ENCODE assay signal across 8 cellular contexts in the genomic region with DNA sequence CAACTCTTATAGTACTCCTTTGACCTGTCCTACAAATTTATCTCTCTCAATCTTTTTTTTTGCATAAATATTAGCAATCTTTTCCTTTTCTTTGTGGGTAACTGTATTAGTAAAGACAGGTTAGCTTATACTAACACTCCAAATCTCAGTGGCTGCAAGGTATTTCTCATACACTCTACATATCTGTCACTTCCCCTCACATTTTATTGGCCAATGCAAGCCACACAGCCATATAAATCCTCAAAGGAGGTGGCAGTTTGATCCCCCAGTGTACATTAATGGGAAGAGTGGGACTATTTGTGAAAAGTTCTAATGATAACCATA. TPM values are rescaled to one million over a fixed set of nuclear protein-coding genes. Genes with fewer than 3 reads are reported as not detected.
DNase-seq lines count a peak whose midpoint lies in the region; ATAC-seq and TF ChIP-seq lines count a peak whose summit lies in the region.

No MANE protein-coding gene starts in this region.

- H3K36me3 ChIP-seq in mucosa of descending colon (ENCODE audit: low read depth) = no peaks in the 10 kb centered on the region
- no peaks in the 10 kb centered on the region for H3K36me3 ChIP-seq in WERI-Rb-1

- no peak overlapping the region for H3K27ac Mint-ChIP-seq in activated CD4-positive, alpha-beta memory T cell treated with anti-CD3 and anti-CD28 coated beads for 36 hours
- no peak overlapping the region for H3K27ac Mint-ChIP-seq in WTC11

- no peaks in the 10 kb centered on the region for H3K27me3 Mint-ChIP-seq in activated CD4-positive, alpha-beta memory T cell treated with anti-CD3 and anti-CD28 coated beads for 36 hours
- H3K27me3 Mint-ChIP-seq in WTC11 (ENCODE audit: low read depth) = peaks cover 4% of the 10 kb centered on the region

- TF ChIP-seq CTCF in mucosa of descending colon (IDR thresholded peaks at IDR 0.05) = no peak
- no peak for TF ChIP-seq CTCF in WTC11 (IDR thresholded peaks at IDR 0.05)
- TF ChIP-seq CTCF in WERI-Rb-1 (IDR thresholded peaks at IDR 0.05; ENCODE audit: low read depth, low read length) = no peak

- peak; percentile 38 for DNase-seq in activated CD4-positive, alpha-beta memory T cell treated with anti-CD3 and anti-CD28 coated beads for 36 hours
- DNase-seq in mucosa of descending colon (no peak), WTC11 (ENCODE audit: low spot score) (no peak), amygdala (lab: John Stamatoyannopoulos, UW) (no peak), WERI-Rb-1 (no peak)

- H3K4me1 Mint-ChIP-seq in activated CD4-positive, alpha-beta memory T cell treated with anti-CD3 and anti-CD28 coated beads for 36 hours (ENCODE audit: low read depth) = peaks cover 5% of the 10 kb centered on the region
- H3K4me1 Mint-ChIP-seq in WTC11 = no peaks in the 10 kb centered on the region

- no peaks in the 10 kb centered on the region for H3K4me1 ChIP-seq in mucosa of descending colon (ENCODE audit: low read depth)

- H3K36me3 Mint-ChIP-seq in activated CD4-positive, alpha-beta memory T cell treated with anti-CD3 and anti-CD28 coated beads for 36 hours = no peaks in the 10 kb centered on the region
- no peaks in the 10 kb centered on the region for H3K36me3 Mint-ChIP-seq in WTC11

- CTCF ChIA-PET in activated CD4-positive, alpha-beta memory T cell treated with anti-CD3 and anti-CD28 coated beads for 36 hours (lab: Charles Lee) = interaction anchor here (0.6 to 2.4 kb wide), 14 partner anchors 8 to 347 kb away, joined by 3 to 13 read pairs (median 5); partner anchors contain the start of gene CCDC83
- CTCF ChIA-PET in WTC11 (lab: Charles Lee) = interaction anchor here (0.9 to 1.2 kb wide), 2 partner anchors 72 to 160 kb away, joined by 3 read pairs; no protein-coding TSS in a partner anchor

- H3K27ac ChIP-seq in WERI-Rb-1 = no peak overlapping the region

- H3K27me3 ChIP-seq in WERI-Rb-1 (ENCODE audit: insufficient read depth, low read depth, severe bottlenecking) = no peaks in the 10 kb centered on the region

- peak; percentile 10 for ATAC-seq in GM19025 (IDR thresholded peaks at IDR 0.05; ENCODE audit: low read depth, unreplicated experiment)
- ATAC-seq in HG03103 (IDR thresholded peaks at IDR 0.05; ENCODE audit: low read depth, unreplicated experiment) = peak; percentile 31
- peak; percentile 49 for ATAC-seq in mucosa of descending colon
- ATAC-seq in WTC11 = no peak
- no peak for ATAC-seq in GM21367 (IDR thresholded peaks at IDR 0.05; ENCODE audit: unreplicated experiment)

- H3K9me3 ChIP-seq in mucosa of descending colon (no peaks in the 10 kb centered on the region), WERI-Rb-1 (ENCODE audit: severe bottlenecking) (no peaks in the 10 kb centered on the region)

- no peak overlapping the region for H3K4me3 Mint-ChIP-seq in activated CD4-positive, alpha-beta memory T cell treated with anti-CD3 and anti-CD28 coated beads for 36 hours
- H3K4me3 Mint-ChIP-seq in WTC11 = no peak overlapping the region

- POLR2A ChIA-PET in activated CD4-positive, alpha-beta memory T cell treated with anti-CD3 and anti-CD28 coated beads for 36 hours (lab: Charles Lee) = interaction anchor here (0.6 to 1.9 kb wide), 10 partner anchors 8 to 160 kb away, joined by 3 to 11 read pairs (median 4); no protein-coding TSS in a partner anchor
- POLR2A ChIA-PET in WTC11 (lab: Charles Lee) = no interaction called here

- H3K9me3 Mint-ChIP-seq in activated CD4-positive, alpha-beta memory T cell treated with anti-CD3 and anti-CD28 coated beads for 36 hours = no peaks in the 10 kb centered on the region
- no peaks in the 10 kb centered on the region for H3K9me3 Mint-ChIP-seq in WTC11

- H3K4me3 ChIP-seq in mucosa of descending colon = no peak overlapping the region
- H3K4me3 ChIP-seq in WERI-Rb-1 (ENCODE audit: low read depth, low read length) = no peak overlapping the region

- intact Hi-C loops in activated CD4-positive, alpha-beta memory T cell treated with anti-CD3 and anti-CD28 coated beads for 36 hours (cut with micrococcal nuclease) = loop anchor here (1.0 to 5.0 kb wide), 10 partner anchors 12 to 345 kb away; partner anchors contain the start of genes CCDC83 and PICALM
- intact Hi-C loops in mucosa of descending colon (cut with DNase I, micrococcal nuclease) = no loop called here

TF ChIP-seq in WTC11, 78 proteins besides CTCF, POLR2A, EP300 and RAD21:
- TF ChIP-seq SMAD3 (CRISPR knock-in tag; IDR thresholded peaks at IDR 0.05; ENCODE audit: borderline replicate concordance) (no peak), PRRX2 (CRISPR knock-in tag; IDR thresholded peaks at IDR 0.05) (no peak)
- TF ChIP-seq, protein P1, sequence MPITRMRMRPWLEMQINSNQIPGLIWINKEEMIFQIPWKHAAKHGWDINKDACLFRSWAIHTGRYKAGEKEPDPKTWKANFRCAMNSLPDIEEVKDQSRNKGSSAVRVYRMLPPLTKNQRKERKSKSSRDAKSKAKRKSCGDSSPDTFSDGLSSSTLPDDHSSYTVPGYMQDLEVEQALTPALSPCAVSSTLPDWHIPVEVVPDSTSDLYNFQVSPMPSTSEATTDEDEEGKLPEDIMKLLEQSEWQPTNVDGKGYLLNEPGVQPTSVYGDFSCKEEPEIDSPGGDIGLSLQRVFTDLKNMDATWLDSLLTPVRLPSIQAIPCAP (CRISPR knock-in tag; IDR thresholded peaks at IDR 0.05) = no peak

RNA-seq across cellular contexts. Expression of gene EED, which starts 42.6 kb away (rescaled TPM):
- 100 to 1,000 TPM; 170 TPM for total RNA-seq in activated CD4-positive, alpha-beta memory T cell treated with anti-CD3 and anti-CD28 coated beads for 36 hours
- total RNA-seq in mucosa of descending colon (10 to 100 TPM; 21.9 to 29.6 (median 22.0) TPM), WTC11 (2021) (24.7 to 27.7 TPM (median 27.3 TPM) in 3 replicates)

Comparison
In these comparisons a context has a peak if more than half of its experiments do, and no peak if none do; other contexts are left out.
1. ATAC-seq: peak in GM19025 (single experiment), HG03103 (single experiment) and mucosa of descending colon (single experiment); none in WTC11 (single experiment) and GM21367 (single experiment).